Comparison of ENCODE assay signal across 12 cellular contexts in the genomic region with DNA sequence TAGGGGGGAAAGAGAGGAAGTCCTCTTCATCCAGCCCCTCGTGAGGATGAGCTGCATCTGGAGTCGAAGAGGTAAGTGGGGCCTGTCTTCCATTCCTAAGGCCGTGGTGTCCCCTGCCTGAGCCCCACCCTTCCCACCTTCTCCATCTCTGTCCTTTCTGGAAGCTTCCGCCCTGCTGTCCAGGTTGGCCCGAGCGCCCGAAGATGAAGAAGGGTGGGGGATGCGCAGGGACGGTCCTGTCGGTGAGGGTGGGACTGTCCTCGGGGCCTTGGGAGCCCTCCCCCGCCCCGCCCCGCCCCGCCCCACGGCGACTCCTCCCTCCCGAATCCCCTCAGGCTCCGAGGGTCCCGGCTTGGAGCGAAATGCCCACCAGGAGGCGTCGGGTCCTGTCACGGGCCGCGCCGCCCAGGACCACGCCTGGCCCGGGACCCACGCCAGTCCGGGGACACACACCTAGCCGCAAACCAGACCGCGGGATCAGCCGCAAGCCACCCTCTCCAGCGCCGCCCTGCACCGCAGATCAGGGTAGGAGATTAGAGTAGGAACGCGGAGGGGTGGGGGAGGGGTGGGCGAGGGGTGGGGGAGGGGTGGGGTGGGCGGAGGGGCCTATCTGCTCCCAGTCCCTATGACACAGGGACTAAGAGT. TPM values are rescaled to one million over a fixed set of nuclear protein-coding genes. Genes with fewer than 3 reads are reported as not detected.
DNase-seq lines count a peak whose midpoint lies in the region; ATAC-seq and TF ChIP-seq lines count a peak whose summit lies in the region.
"Had no signal": no experiment of that assay in that cellular context is flagged by ENCODE, and none has a peak within 500 bp of the region (broad histone marks: within the 10 kb centered on the region; RNA-seq: fewer than 3 reads in every experiment).

No MANE protein-coding gene starts in this region.

- ATAC-seq in GM18873 (IDR thresholded peaks at IDR 0.05; ENCODE audit: low FRiP score, unreplicated experiment) (no peak), HG03378 (IDR thresholded peaks at IDR 0.05; ENCODE audit: unreplicated experiment) (no peak)
- ATAC-seq: HCT116; naive thymus-derived CD4-positive, alpha-beta T cell had no signal

- peaks cover 22% of the 10 kb centered on the region for H3K4me1 ChIP-seq in neural progenitor cell

- H3K4me2 ChIP-seq in neural progenitor cell = peak overlapping the region; percentile 73

- H3K9me3 ChIP-seq in AG04450 (ENCODE audit: control insufficient read depth, insufficient read depth, low read length) (no peaks in the 10 kb centered on the region), neural progenitor cell (ENCODE audit: low read depth) (no peaks in the 10 kb centered on the region)

- POLR2A ChIA-PET in AG04450 (lab: Yijun Ruan, JAX) = interaction anchor here (0.6 to 1.6 kb wide), 2 partner anchors 10 to 19 kb away, joined by 3 to 5 read pairs; no protein-coding TSS in a partner anchor

- no peak overlapping the region for H3K9ac ChIP-seq in neural progenitor cell

- H4K20me1 ChIP-seq in neural progenitor cell (ENCODE audit: low read depth) = no peaks in the 10 kb centered on the region

- H3K27me3 ChIP-seq in AG04450 (ENCODE audit: control insufficient read depth, insufficient read depth, low read length) (peaks cover 10% of the 10 kb centered on the region), neural progenitor cell (no peaks in the 10 kb centered on the region)

- peaks cover 27% of the 10 kb centered on the region for H3K27me3 Mint-ChIP-seq in neural progenitor cell (ENCODE audit: insufficient read depth, low read depth)

- CTCF ChIA-PET in AG04450 (lab: Charles Lee) = interaction anchor here (0.8 to 1.6 kb wide), 2 partner anchors 9 to 25 kb away, joined by 3 to 4 read pairs; no protein-coding TSS in a partner anchor

- no peak overlapping the region for H3K27ac Mint-ChIP-seq in neural progenitor cell
- H3K27ac Mint-ChIP-seq: naive thymus-derived CD4-positive, alpha-beta T cell; T-helper 2 cell treated with Interferon-gamma antibody and Interleukin-4, amounts not matched to agents 5 μg/mL and 100 μg/mL, for 36 hours had no signal

- H3K9me3 Mint-ChIP-seq in neural progenitor cell = no peaks in the 10 kb centered on the region
- H3K9me3 Mint-ChIP-seq: T-helper 2 cell treated with Interferon-gamma antibody and Interleukin-4, amounts not matched to agents 5 μg/mL and 100 μg/mL, for 36 hours had no signal

- no peak overlapping the region for H3K27ac ChIP-seq in AG04450 (ENCODE audit: low read depth, low read length)
- no peak overlapping the region for H3K27ac ChIP-seq in neural progenitor cell

- H3K36me3 Mint-ChIP-seq in neural progenitor cell = no peaks in the 10 kb centered on the region

- peaks cover 9% of the 10 kb centered on the region for H3F3A ChIP-seq in neural progenitor cell (ENCODE audit: low read depth)

- peak overlapping the region; percentile 94 for H2AFZ ChIP-seq in neural progenitor cell (replicated peaks)

- H3K4me1 Mint-ChIP-seq in neural progenitor cell = peaks cover 19% of the 10 kb centered on the region

- H3K36me3 ChIP-seq in neural progenitor cell = no peaks in the 10 kb centered on the region

- peak overlapping the region; percentile 64 for H3K4me3 Mint-ChIP-seq in neural progenitor cell
- H3K4me3 Mint-ChIP-seq: T-helper 2 cell treated with Interferon-gamma antibody and Interleukin-4, amounts not matched to agents 5 μg/mL and 100 μg/mL, for 36 hours had no signal

- peak; percentile 34 for TF ChIP-seq CTCF in AG04450 (IDR thresholded peaks at IDR 0.05; ENCODE audit: low read depth, low read length)
- TF ChIP-seq CTCF in fibroblast of pulmonary artery (IDR thresholded peaks at IDR 0.05; ENCODE audit: low read length, missing control alignments) = peak; percentile 11
- TF ChIP-seq CTCF in neural progenitor cell (IDR thresholded peaks at IDR 0.05) = peak; percentile 77

- no peaks in the 10 kb centered on the region for H3K79me2 ChIP-seq in neural progenitor cell (ENCODE audit: low read depth)

- H3K4me3 ChIP-seq in AG04450 (ENCODE audit: low read depth, low read length) = peak overlapping the region; percentile 50
- peak overlapping the region; percentile 34 for H3K4me3 ChIP-seq in fibroblast of pulmonary artery (replicated peaks; ENCODE audit: low read depth, low read length)
- peak overlapping the region; percentile 63 for H3K4me3 ChIP-seq in neural progenitor cell

- DNase-seq in AG04450 (ENCODE audit: low read depth, low spot score) (no peak), NCI-H2227 treated with DMSO at 0.1 percent for 48 hours (lab: John Stamatoyannopoulos, UW) (peak; percentile 2), fibroblast of pulmonary artery (ENCODE audit: low read depth) (no peak), neural progenitor cell (ENCODE audit: low spot score) (peak; percentile 90), GF-D8 (lab: John Stamatoyannopoulos, UW) (no peak), T-helper 9 cell (no peak)

RNA-seq across cellular contexts. Expression of gene GPRIN2, which starts 15.3 kb away (rescaled TPM):
- not detected in 2 replicates for polyA plus RNA-seq in AG04450 (2011; rRNA removed)
- polyA minus RNA-seq in AG04450 (2011; rRNA and poly(A)+ RNA removed) = not detected in 2 replicates
- 6.9 and 18.1 TPM in 2 replicates for total RNA-seq in neural progenitor cell (ENCODE audit: low replicate concordance)
- total RNA-seq: dermis microvascular lymphatic vessel endothelial cell; naive thymus-derived CD4-positive, alpha-beta T cell had no signal
- polyA plus RNA-seq: naive thymus-derived CD4-positive, alpha-beta T cell had no signal

RNA-seq across cellular contexts. Expression of gene SYT15, which starts 37.8 kb away (rescaled TPM):
- 0.15 and 0.20 TPM in 2 replicates for polyA plus RNA-seq in AG04450 (2011; rRNA removed)
- 0.05 and 0.26 TPM in 2 replicates for polyA minus RNA-seq in AG04450 (2011; rRNA and poly(A)+ RNA removed)
- 0.15 and 0.17 TPM in 2 replicates for total RNA-seq in neural progenitor cell (ENCODE audit: low replicate concordance)

Comparison
In these comparisons a context has a peak if more than half of its experiments do, and no peak if none do; other contexts are left out.
1. DNase-seq: peak in NCI-H2227 treated with DMSO at 0.1 percent for 48 hours (single experiment) and neural progenitor cell (single experiment); none in AG04450 (single experiment), fibroblast of pulmonary artery (single experiment), GF-D8 (single experiment) and T-helper 9 cell (single experiment).
2. CTCF ChIP-seq: peak in every context shown above with its lines; median percentile 77 in neural progenitor cell; 34 in AG04450; 11 in fibroblast of pulmonary artery.
3. Peak in every context shown above with its lines, with median percentiles within 50 percentile points of each other: H3K4me3 ChIP-seq.